Comparison of ENCODE assay signal across 9 cellular contexts in the genomic region with DNA sequence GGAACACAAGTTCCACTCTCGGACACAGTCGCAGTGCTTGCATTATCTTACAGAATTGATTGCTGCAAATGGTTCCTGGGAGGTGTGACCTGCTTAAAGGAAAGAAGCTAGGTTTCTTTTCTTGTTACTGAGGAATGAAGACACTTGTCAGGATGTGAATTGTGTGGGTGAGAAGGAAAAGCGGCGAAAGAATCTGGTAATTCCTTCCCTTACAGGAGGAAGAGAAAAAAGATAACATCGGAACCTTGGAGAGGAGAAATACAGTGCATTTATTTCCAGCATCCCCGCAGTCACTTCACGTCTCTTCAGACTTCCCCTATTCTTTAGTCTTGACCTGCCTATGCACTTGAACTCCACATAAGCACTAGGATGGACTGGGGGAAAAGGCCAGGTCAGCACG. TPM values are rescaled to one million over a fixed set of nuclear protein-coding genes. Genes with fewer than 3 reads are reported as not detected.
DNase-seq lines count a peak whose midpoint lies in the region; ATAC-seq and TF ChIP-seq lines count a peak whose summit lies in the region.
"Had no signal": no experiment of that assay in that cellular context is flagged by ENCODE, and none has a peak within 500 bp of the region (broad histone marks: within the 10 kb centered on the region; RNA-seq: fewer than 3 reads in every experiment).

No MANE protein-coding gene starts in this region.

- no peaks in the 10 kb centered on the region for H3K27me3 ChIP-seq in right lobe of liver
- H3K27me3 ChIP-seq in thoracic aorta (replicated peaks; ENCODE audit: insufficient read depth), result no peaks in the 10 kb centered on the region

- H3K9me3 ChIP-seq in right lobe of liver (no peaks in the 10 kb centered on the region), thoracic aorta (no peaks in the 10 kb centered on the region)

- H3K4me3 Mint-ChIP-seq in activated T-cell treated with anti-CD3 and anti-CD28 coated beads, Interleukin-2, amount 50 U/mL, for 72 hours, result peak overlapping the region; percentile 92 to 95

- H3K4me1 Mint-ChIP-seq in activated T-cell treated with anti-CD3 and anti-CD28 coated beads, Interleukin-2, amount 50 U/mL, for 72 hours (ENCODE audit: low read depth), result peaks cover 23% of the 10 kb centered on the region

- DNase-seq in activated T-cell treated with anti-CD3 and anti-CD28 coated beads, Interleukin-2, amount 50 U/mL, for 72 hours, result no peak
- DNase-seq in activated T-cell treated with anti-CD3 and anti-CD28 coated beads for 4 hours (no peak), right lobe of liver (no peak), thoracic aorta (ENCODE audit: low spot score) (no peak), RPMI8226 (no peak)

- intact Hi-C loops in right lobe of liver (cut with DNase I), result no loop called here

- no peak for ATAC-seq in activated T-cell treated with anti-CD3 and anti-CD28 coated beads, Interleukin-2, amount 50 U/mL, for 72 hours (replicated peaks in 1 of 2)
- no peak for ATAC-seq in right lobe of liver
- ATAC-seq in thoracic aorta (ENCODE audit: insufficient number of reproducible peaks, low FRiP score, low read depth), result no peak
- ATAC-seq in GM19023 (IDR thresholded peaks at IDR 0.05; ENCODE audit: unreplicated experiment), result no peak
- ATAC-seq in HG02610 (IDR thresholded peaks at IDR 0.05; ENCODE audit: unreplicated experiment), result no peak

- 9% methylated on average over 7 of the region's 8 CpGs for WGBS in right lobe of liver (ENCODE audit: insufficient coverage, low coverage, low lambda C conversion rate, missing lambda C conversion rate)

- H3K4me1 ChIP-seq in right lobe of liver (peaks cover 0 to 6% (median 0%) of the 10 kb centered on the region in 4 donors), thoracic aorta (ENCODE audit: control insufficient read depth in 1 of 2, low read depth in 2 of 2) (peaks cover 0 to 8% of the 10 kb centered on the region in 2 donors)

- TF ChIP-seq POLR2A in right lobe of liver (IDR thresholded peaks at IDR 0.05), result no peak

- TF ChIP-seq CTCF in right lobe of liver (IDR thresholded peaks at IDR 0.05) (no peak), thoracic aorta (IDR thresholded peaks at IDR 0.05) (no peak)

- peak overlapping the region; percentile 66 for H3K27ac ChIP-seq in angular gyrus (ENCODE audit: low read depth, low read length)
- H3K27ac ChIP-seq in right lobe of liver, result peak overlapping the region in 1 of 3 donors; percentile 65
- no peak overlapping the region for H3K27ac ChIP-seq in thoracic aorta

- no peak overlapping the region for H3K27ac Mint-ChIP-seq in activated T-cell treated with anti-CD3 and anti-CD28 coated beads, Interleukin-2, amount 50 U/mL, for 72 hours
- H3K27ac Mint-ChIP-seq: CD4-positive, CD25-positive, alpha-beta regulatory T cell had no signal

- H3K4me3 ChIP-seq in right lobe of liver (peak overlapping the region in 2 of 3 donors; percentile 41 to 62), thoracic aorta (peak overlapping the region; percentile 86)

- H3K36me3 ChIP-seq in right lobe of liver (no peaks in the 10 kb centered on the region), thoracic aorta (no peaks in the 10 kb centered on the region)

- no peaks in the 10 kb centered on the region for H3K9me3 Mint-ChIP-seq in activated T-cell treated with anti-CD3 and anti-CD28 coated beads, Interleukin-2, amount 50 U/mL, for 72 hours

- peaks cover 0 to 4% of the 10 kb centered on the region in 2 donors for H3K36me3 Mint-ChIP-seq in activated T-cell treated with anti-CD3 and anti-CD28 coated beads, Interleukin-2, amount 50 U/mL, for 72 hours (ENCODE audit: insufficient read depth in 2 of 2)
- H3K36me3 Mint-ChIP-seq: CD4-positive, CD25-positive, alpha-beta regulatory T cell had no signal

- peaks cover 42% of the 10 kb centered on the region for H3K27me3 Mint-ChIP-seq in activated T-cell treated with anti-CD3 and anti-CD28 coated beads, Interleukin-2, amount 50 U/mL, for 72 hours (ENCODE audit: low read depth)

RNA-seq across cellular contexts. Expression of a gene that starts 0.4 kb away (rescaled TPM):
- under 1 TPM in 1 of 2 donors, not detected in 1; 0.09 TPM for total RNA-seq in activated T-cell treated with anti-CD3 and anti-CD28 coated beads, Interleukin-2, amount 50 U/mL, for 72 hours
- total RNA-seq in right lobe of liver (under 1 TPM; 0.15 to 1.00 (median 0.65) TPM), thoracic aorta (1 to 10 TPM; 1.5 to 2.7 TPM)
